21 cellular contexts compared by ENCODE assay signal in the genomic region with DNA sequence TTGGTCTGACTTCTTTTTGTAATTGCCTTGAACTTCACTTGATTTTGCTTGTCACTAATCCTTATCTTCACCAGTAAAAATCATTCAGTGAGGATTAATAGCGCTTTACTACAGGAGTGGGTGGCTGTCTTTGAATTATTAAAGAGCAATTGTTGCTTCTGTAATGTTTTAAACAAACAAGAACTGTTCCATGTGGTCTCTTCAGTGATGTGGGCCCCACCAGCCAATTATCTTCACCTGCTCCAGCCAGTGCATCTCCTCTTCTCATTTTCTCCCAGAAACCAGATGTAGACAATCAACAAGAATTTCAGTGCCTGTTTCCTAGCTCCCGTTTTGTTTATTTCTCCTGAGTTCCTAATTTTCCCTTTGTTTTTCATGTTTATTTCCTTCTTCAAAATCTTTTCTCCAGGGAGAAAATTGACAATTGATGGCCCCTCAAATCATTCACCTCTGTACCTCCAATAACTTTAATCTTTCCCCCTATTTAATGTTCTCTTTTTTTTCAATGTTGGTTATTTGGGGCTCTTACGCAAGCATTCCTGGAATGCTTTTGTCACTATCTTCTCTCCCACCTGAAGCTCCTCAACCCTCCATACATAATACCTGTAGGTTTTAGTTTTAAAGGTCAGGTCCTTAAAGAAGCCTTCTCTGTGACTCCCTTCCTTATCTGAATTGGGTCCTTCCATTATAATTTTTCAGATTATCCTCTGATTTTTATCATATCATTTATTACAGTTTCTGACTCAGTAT.
A peak's percentile ranks its signal among the peaks of the same experiment; 100 is the strongest.
DNase-seq lines count a peak whose midpoint lies in the region; ATAC-seq, FAIRE-seq and TF ChIP-seq lines count a peak whose summit lies in the region.
"Had no signal": no experiment of that assay in that cellular context is flagged by ENCODE, and none has a peak within 500 bp of the region (broad histone marks: within the 10 kb centered on the region; RNA-seq: fewer than 3 reads in every experiment).

No MANE protein-coding gene starts in this region.

- CTCF ChIA-PET in H1 (lab: Charles Lee; ENCODE audit: partially characterized antibody) = interaction anchor here (0.6 to 1.5 kb wide), 6 partner anchors 19 to 143 kb away, joined by 3 to 4 read pairs (median 4); no protein-coding TSS in a partner anchor

- no peak overlapping the region for H3K23ac ChIP-seq in H1 (ENCODE audit: insufficient read length)

- peak overlapping the region in 1 of 4 experiments; percentile 39; a peak in 1 of 8 replicates for H3K4me3 ChIP-seq in H1 (ENCODE audit: extremely low read depth in 1 of 4, insufficient read depth in 2 of 4, low read depth in 3 of 4, low read length in 4 of 4)
- H3K4me3 ChIP-seq in smooth muscle cell = no peak overlapping the region
- no peak overlapping the region for H3K4me3 ChIP-seq in tibial nerve
- H3K4me3 ChIP-seq: gastroesophageal sphincter, prostate gland had no signal

- H2BK5ac ChIP-seq in H1 (ENCODE audit: low read depth, low read length) = no peak overlapping the region

- WGBS in H1 (ENCODE audit: extremely low coverage in 1 of 2, insufficient coverage in 1 of 2, insufficient read length in 1 of 2, insufficient replicate concordance in 2 of 2, low coverage in 1 of 2, low lambda C conversion rate in 2 of 2, missing lambda C conversion rate in 1 of 2), 2 experiments = 44% methylated on average over 3 of the region's 3 CpGs; no CpG with 5 or more reads in 1 of the 2 experiments
- 58% methylated on average over 3 of the region's 3 CpGs for WGBS in smooth muscle cell (ENCODE audit: low lambda C conversion rate)
- 75 to 76% methylated on average over 3 of the region's 3 CpGs for WGBS in tibial nerve, 2 donors

- H2BK15ac ChIP-seq in H1 (ENCODE audit: low read length) = no peak overlapping the region

- no peak for TF ChIP-seq RAD21 in H1 (IDR thresholded peaks at IDR 0.05 in 1 of 2, conservative IDR thresholded peaks at IDR 0.05 in 1 of 2; ENCODE audit: low read depth in 2 of 2, low read length in 2 of 2)

- H3K23me2 ChIP-seq in H1 (ENCODE audit: low read depth, low read length) = no peaks in the 10 kb centered on the region; the same call in 1 of the 2 replicates

- H3K27ac ChIP-seq in H1 (ENCODE audit: low read depth, low read length) = peak overlapping the region; percentile 69; the same call in 1 of the 2 replicates
- H3K27ac ChIP-seq in smooth muscle cell (ENCODE audit: low read depth) = no peak overlapping the region
- H3K27ac ChIP-seq in tibial nerve = no peak overlapping the region
- H3K27ac ChIP-seq: C4-2B, gastroesophageal sphincter, prostate gland had no signal

- TF ChIP-seq EP300 in H1 (IDR thresholded peaks at IDR 0.05; ENCODE audit: borderline replicate concordance in 1 of 2, low read depth in 2 of 2, low read length in 2 of 2) (peak in 1 of 2 experiments; percentile 45; a peak in 1 of 3 replicates), tibial nerve (IDR thresholded peaks at IDR 0.05) (no peak)

- no peak overlapping the region for H3K9ac ChIP-seq in H1 (replicated peaks in 1 of 4; ENCODE audit: extremely low read depth in 1 of 4, low read depth in 3 of 4, low read length in 3 of 4)
- no peak overlapping the region for H3K9ac ChIP-seq in smooth muscle cell (ENCODE audit: low read depth)

- no peaks in the 10 kb centered on the region for H3K36me3 ChIP-seq in H1 (ENCODE audit: control insufficient read depth in 2 of 4, insufficient read depth in 4 of 4, low read length in 3 of 4)
- H3K36me3 ChIP-seq in smooth muscle cell (ENCODE audit: low read depth) = no peaks in the 10 kb centered on the region
- peaks cover 0 to 23% (median 0%) of the 10 kb centered on the region in 3 donors for H3K36me3 ChIP-seq in tibial nerve
- H3K36me3 ChIP-seq: prostate gland had no signal

- H4K5ac ChIP-seq in H1 (ENCODE audit: insufficient read length, low read depth, low read length) = peak overlapping the region; percentile 89

- FAIRE-seq in H1 (lab: Jason Lieb, UNC) = peak; percentile 7

- TF ChIP-seq POLR2A in H1 (IDR thresholded peaks at IDR 0.05; ENCODE audit: control extremely low read depth in 1 of 2, low read depth in 2 of 2, low read length in 2 of 2) (no peak), tibial nerve (IDR thresholded peaks at IDR 0.05) (no peak)

- no peak overlapping the region for H2BK120ac ChIP-seq in H1 (replicated peaks; ENCODE audit: low read depth, low read length)

- H4K91ac ChIP-seq in H1 (replicated peaks; ENCODE audit: insufficient read length, low read length) = no peak overlapping the region

- no peaks in the 10 kb centered on the region for H3K27me3 ChIP-seq in H1 (replicated peaks in 1 of 4; ENCODE audit: control insufficient read depth in 3 of 4, extremely low read depth in 1 of 4, insufficient read depth in 3 of 4, low read length in 3 of 4)
- no peaks in the 10 kb centered on the region for H3K27me3 ChIP-seq in smooth muscle cell (ENCODE audit: low read depth)
- H3K27me3 ChIP-seq in tibial nerve = no peaks in the 10 kb centered on the region
- H3K27me3 ChIP-seq: gastroesophageal sphincter had no signal

- H3K4me1 ChIP-seq in H1 (replicated peaks in 1 of 4; ENCODE audit: control insufficient read depth in 3 of 4, insufficient read depth in 4 of 4, low read length in 3 of 4) = peaks cover 0 to 13% (median 11%) of the 10 kb centered on the region in 4 experiments; a peak in 5 of 7 replicates
- H3K4me1 ChIP-seq in smooth muscle cell (ENCODE audit: low read depth) = peaks cover 12% of the 10 kb centered on the region
- peaks cover 0 to 10% (median 0%) of the 10 kb centered on the region in 4 donors for H3K4me1 ChIP-seq in tibial nerve
- H3K4me1 ChIP-seq: gastroesophageal sphincter, prostate gland had no signal

- ATAC-seq in HG03521 (IDR thresholded peaks at IDR 0.05; ENCODE audit: unreplicated experiment) = no peak
- ATAC-seq: esophagus mucosa, gastroesophageal sphincter, left cardiac atrium had no signal

- H3K79me2 ChIP-seq in H1 (ENCODE audit: control insufficient read depth in 1 of 2, insufficient read depth in 2 of 2, low read length in 2 of 2) = no peaks in the 10 kb centered on the region
- H3K79me2 ChIP-seq in smooth muscle cell (ENCODE audit: low read depth) = no peaks in the 10 kb centered on the region

- peak; percentile 23 for DNase-seq in NCI-H82 (lab: John Stamatoyannopoulos, UW)
- no peak for DNase-seq in NCI-H82 treated with DMSO at 0.1 percent for 48 hours (lab: John Stamatoyannopoulos, UW; ENCODE audit: unreplicated experiment)
- peak; percentile 83 for DNase-seq in NCI-H146 (lab: John Stamatoyannopoulos, UW)
- DNase-seq in H1 (ENCODE audit: low read depth in 1 of 2, low spot score in 2 of 2) = no peak
- DNase-seq in smooth muscle cell (lab: John Stamatoyannopoulos, UW; ENCODE audit: unreplicated experiment) = no peak
- DNase-seq in tibial nerve (ENCODE audit: low spot score in 2 of 2) = no peak
- no peak for DNase-seq in CD1c-positive myeloid dendritic cell (ENCODE audit: extremely low spot score)
- DNase-seq: activated CD4-positive, alpha-beta T cell treated with anti-CD3 and anti-CD28 coated beads for 36 hours; activated gamma-delta T cell; amniotic stem cell; central memory CD4-positive, alpha-beta T cell; Karpas-422; left cardiac atrium; NCI-H1092 treated with DMSO at 0.1 percent for 48 hours; NCI-H345; stimulated activated CD4-positive, alpha-beta T cell treated with anti-CD3 and anti-CD28 coated beads, Interleukin-4, amount 100 ng/mL, for 4 hours had no signal

- no peak overlapping the region for H3K4ac ChIP-seq in H1 (replicated peaks; ENCODE audit: insufficient read length, low read depth, low read length)

- H3K4me2 ChIP-seq in H1 (ENCODE audit: insufficient read depth in 1 of 2, low read depth in 2 of 2, low read length in 2 of 2) (peak overlapping the region in 1 of 2 experiments; percentile 2; a peak in 3 of 4 replicates), smooth muscle cell (peak overlapping the region; percentile 35)

- H3F3A ChIP-seq in smooth muscle cell (ENCODE audit: low read depth) = peaks cover 5% of the 10 kb centered on the region

- no peak overlapping the region for H3K56ac ChIP-seq in H1 (replicated peaks; ENCODE audit: insufficient read length, low read depth, low read length)

- TF ChIP-seq CTCF in H1 (IDR thresholded peaks at IDR 0.05; ENCODE audit: control extremely low read depth in 1 of 3, insufficient read depth in 1 of 3, low read depth in 1 of 3, low read length in 3 of 3) (no peak), smooth muscle cell (IDR thresholded peaks at IDR 0.05; ENCODE audit: borderline replicate concordance, insufficient read depth, poor library complexity, severe bottlenecking) (no peak), tibial nerve (IDR thresholded peaks at IDR 0.05) (no peak)

- H3K14ac ChIP-seq in H1 (ENCODE audit: insufficient read length) = no peak overlapping the region

- POLR2A ChIA-PET in H1 (lab: Charles Lee; ENCODE audit: partially characterized antibody) = interaction anchor here (1.2 to 1.8 kb wide), 3 partner anchors 85 to 152 kb away, joined by 3 to 5 read pairs (median 3); no protein-coding TSS in a partner anchor

- H3K9me3 ChIP-seq in H1 (ENCODE audit: insufficient read depth in 2 of 2, low read depth in 1 of 2, low read length in 1 of 2) (no peaks in the 10 kb centered on the region), smooth muscle cell (replicated peaks; ENCODE audit: low read depth) (no peaks in the 10 kb centered on the region), tibial nerve (peaks cover 0 to 11% (median 0%) of the 10 kb centered on the region in 4 donors)
- H3K9me3 ChIP-seq: prostate gland had no signal

- H4K20me1 ChIP-seq in H1 (replicated peaks in 1 of 2; ENCODE audit: control insufficient read depth in 1 of 2, insufficient read depth in 2 of 2, low read length in 2 of 2) (no peaks in the 10 kb centered on the region), smooth muscle cell (ENCODE audit: low read depth) (peaks cover 4% of the 10 kb centered on the region)

- H2BK20ac ChIP-seq in H1 (ENCODE audit: low read length) = no peak overlapping the region

- H2BK12ac ChIP-seq in H1 (ENCODE audit: low read depth, low read length) = peak overlapping the region; percentile 18; the same call in 1 of the 2 replicates

- H2AFZ ChIP-seq in H1 (ENCODE audit: low read length) (no peak overlapping the region), smooth muscle cell (ENCODE audit: low read depth) (no peak overlapping the region)

- H3K79me1 ChIP-seq in H1 (ENCODE audit: low read depth, low read length) = no peaks in the 10 kb centered on the region

- no peak overlapping the region for H4K8ac ChIP-seq in H1 (ENCODE audit: extremely low read depth, insufficient read depth, low read length)

- no peak overlapping the region for H2AK5ac ChIP-seq in H1 (ENCODE audit: low read depth, low read length)

- H3K18ac ChIP-seq in H1 (ENCODE audit: extremely low read depth, low read length) = peak overlapping the region; percentile 78

TF ChIP-seq in H1, 55 proteins besides CTCF, POLR2A, EP300 and RAD21 (continues in another document):
- peak; percentile 51 for TF ChIP-seq ASH2L (IDR thresholded peaks at IDR 0.05; ENCODE audit: low read length)

Comparison
In these comparisons a context has a peak if more than half of its experiments do, and no peak if none do; other contexts are left out.
1. DNase-seq: peak in NCI-H82 (single experiment) and NCI-H146 (single experiment); none in NCI-H82 treated with DMSO at 0.1 percent for 48 hours (single experiment), H1 (0 of 2), smooth muscle cell (single experiment), tibial nerve (0 of 2) and CD1c-positive myeloid dendritic cell (single experiment).